ENCODE assay signal across 1 cellular context in the genomic region with DNA sequence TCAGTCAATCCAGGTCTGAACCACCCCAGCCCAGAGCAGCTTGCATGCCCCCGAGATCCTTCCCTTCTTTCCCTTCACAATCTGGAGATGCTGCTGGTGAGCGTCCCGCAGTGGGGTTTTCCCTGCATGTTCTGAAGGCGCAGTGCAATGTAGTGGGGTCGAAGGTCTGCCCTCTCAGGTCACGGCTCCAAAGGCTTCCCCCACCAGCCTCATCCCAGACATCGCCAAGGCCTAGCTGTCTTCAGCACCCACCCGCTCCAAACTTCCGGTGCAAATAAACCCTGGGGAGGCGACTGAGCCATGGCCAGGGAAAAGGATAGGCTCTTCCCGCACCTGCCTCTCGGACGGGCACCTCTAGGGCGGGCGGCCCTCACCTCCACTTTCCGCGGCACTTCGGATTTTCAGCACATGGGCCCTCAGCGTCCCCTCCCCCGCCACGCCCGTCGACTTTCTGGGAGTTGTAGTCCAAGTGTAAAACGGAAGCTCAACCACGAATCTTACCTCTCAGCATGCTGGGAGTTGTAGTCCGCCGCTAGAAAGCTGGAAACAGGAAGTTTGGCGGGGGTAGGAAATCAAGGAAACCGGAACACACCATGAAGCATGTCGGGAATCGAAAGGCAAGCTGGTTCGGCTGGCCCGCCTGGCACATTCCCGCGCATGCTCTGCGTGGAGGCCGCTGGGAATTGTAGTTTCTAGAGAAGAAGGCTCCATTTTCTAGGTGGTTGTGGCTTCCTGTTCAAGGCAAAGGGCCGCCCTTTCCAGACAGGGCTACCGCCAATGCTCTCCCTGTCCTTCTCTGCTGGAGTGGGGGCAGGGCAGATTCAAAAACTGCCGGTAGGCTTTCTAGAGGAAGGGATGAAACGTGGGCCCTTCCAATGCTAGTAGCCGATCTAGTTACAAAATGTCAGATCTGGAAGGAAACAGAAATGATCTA.
A peak's percentile ranks its signal among the peaks of the same experiment; 100 is the strongest.
TF ChIP-seq lines count a peak whose summit lies in the region.

A gene (minus strand): TSS at position 410 of the 934 bp plus-strand sequence. CDS start 2,384 bp downstream, outside the sequence.

TF ChIP-seq in K562, 482 proteins besides CTCF, POLR2A, EP300 and RAD21 (continued from another document and continues in another):
- TF ChIP-seq NR4A1 (CRISPR knock-in tag; IDR thresholded peaks at IDR 0.05) (no peak), NR4A1 (tag; IDR thresholded peaks at IDR 0.05) (no peak; the same call in 1 of the 2 replicates), GTF2E2 (tag; IDR thresholded peaks at IDR 0.05) (no peak), RBM34 (IDR thresholded peaks at IDR 0.05; ENCODE audit: borderline replicate concordance, insufficient read depth, low read length) (no peak), ATF1 (CRISPR knock-in tag; IDR thresholded peaks at IDR 0.05) (no peak), ATF1 (tag; IDR thresholded peaks at IDR 0.05) (peak; percentile 86), KLF1 (tag; IDR thresholded peaks at IDR 0.05) (peak; percentile 79), CXXC5 (CRISPR knock-in tag; IDR thresholded peaks at IDR 0.05) (peak; percentile 89), RFX1 (IDR thresholded peaks at IDR 0.05) (no peak), NR2F6 (CRISPR knock-in tag; IDR thresholded peaks at IDR 0.05) (0 out of 2 replicates have a peak, but pooled peaks have one; percentile 4), ZNF324 (CRISPR knock-in tag; IDR thresholded peaks at IDR 0.05) (no peak), TAF1 (IDR thresholded peaks at IDR 0.05; ENCODE audit: control insufficient read depth, extremely low read depth, insufficient read depth, low read length, severe bottlenecking) (peak; percentile 66), PRPF4 (IDR thresholded peaks at IDR 0.05; ENCODE audit: insufficient read depth, low read depth, low read length, poor library complexity, severe bottlenecking) (no peak), FOXM1 (IDR thresholded peaks at IDR 0.05; ENCODE audit: low read depth) (no peak), FOXM1 (CRISPR knock-in tag; IDR thresholded peaks at IDR 0.05; ENCODE audit: low read depth) (peak; percentile 95; the same call in 1 of the 2 replicates), SMAD3 (CRISPR knock-in tag; conservative IDR thresholded peaks at IDR 0.05) (no peak), BRCA1 (IDR thresholded peaks at IDR 0.05) (no peak), BRCA1 (CRISPR knock-in tag; IDR thresholded peaks at IDR 0.05) (0 out of 2 replicates have a peak, but pooled peaks have one; percentile 55), EP400 (IDR thresholded peaks at IDR 0.05) (peak; percentile 98), NELFE (IDR thresholded peaks at IDR 0.05; ENCODE audit: insufficient read depth, insufficient read length) (no peak), ETS2 (tag; IDR thresholded peaks at IDR 0.05; ENCODE audit: borderline replicate concordance, poor library complexity, severe bottlenecking) (no peak), BACH1 (tag; IDR thresholded peaks at IDR 0.05) (peak; percentile 42; the same call in 1 of the 2 replicates), ZNF778 (CRISPR knock-in tag; IDR thresholded peaks at IDR 0.05) (no peak), TEAD2 (tag; IDR thresholded peaks at IDR 0.05) (no peak), IRF2 (CRISPR knock-in tag; IDR thresholded peaks at IDR 0.05) (no peak), PTTG1 (tag; IDR thresholded peaks at IDR 0.05; ENCODE audit: low read depth) (no peak)
- TF ChIP-seq, protein P1, sequence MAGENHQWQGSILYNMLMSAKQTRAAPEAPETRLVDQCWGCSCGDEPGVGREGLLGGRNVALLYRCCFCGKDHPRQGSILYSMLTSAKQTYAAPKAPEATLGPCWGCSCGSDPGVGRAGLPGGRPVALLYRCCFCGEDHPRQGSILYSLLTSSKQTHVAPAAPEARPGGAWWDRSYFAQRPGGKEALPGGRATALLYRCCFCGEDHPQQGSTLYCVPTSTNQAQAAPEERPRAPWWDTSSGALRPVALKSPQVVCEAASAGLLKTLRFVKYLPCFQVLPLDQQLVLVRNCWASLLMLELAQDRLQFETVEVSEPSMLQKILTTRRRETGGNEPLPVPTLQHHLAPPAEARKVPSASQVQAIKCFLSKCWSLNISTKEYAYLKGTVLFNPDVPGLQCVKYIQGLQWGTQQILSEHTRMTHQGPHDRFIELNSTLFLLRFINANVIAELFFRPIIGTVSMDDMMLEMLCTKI (IDR thresholded peaks at IDR 0.05; ENCODE audit: partially characterized antibody): no peak
- TF ChIP-seq, protein P2, sequence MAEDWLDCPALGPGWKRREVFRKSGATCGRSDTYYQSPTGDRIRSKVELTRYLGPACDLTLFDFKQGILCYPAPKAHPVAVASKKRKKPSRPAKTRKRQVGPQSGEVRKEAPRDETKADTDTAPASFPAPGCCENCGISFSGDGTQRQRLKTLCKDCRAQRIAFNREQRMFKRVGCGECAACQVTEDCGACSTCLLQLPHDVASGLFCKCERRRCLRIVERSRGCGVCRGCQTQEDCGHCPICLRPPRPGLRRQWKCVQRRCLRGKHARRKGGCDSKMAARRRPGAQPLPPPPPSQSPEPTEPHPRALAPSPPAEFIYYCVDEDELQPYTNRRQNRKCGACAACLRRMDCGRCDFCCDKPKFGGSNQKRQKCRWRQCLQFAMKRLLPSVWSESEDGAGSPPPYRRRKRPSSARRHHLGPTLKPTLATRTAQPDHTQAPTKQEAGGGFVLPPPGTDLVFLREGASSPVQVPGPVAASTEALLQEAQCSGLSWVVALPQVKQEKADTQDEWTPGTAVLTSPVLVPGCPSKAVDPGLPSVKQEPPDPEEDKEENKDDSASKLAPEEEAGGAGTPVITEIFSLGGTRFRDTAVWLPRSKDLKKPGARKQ (CRISPR knock-in tag; IDR thresholded peaks at IDR 0.05): no peak
- TF ChIP-seq, protein P3, sequence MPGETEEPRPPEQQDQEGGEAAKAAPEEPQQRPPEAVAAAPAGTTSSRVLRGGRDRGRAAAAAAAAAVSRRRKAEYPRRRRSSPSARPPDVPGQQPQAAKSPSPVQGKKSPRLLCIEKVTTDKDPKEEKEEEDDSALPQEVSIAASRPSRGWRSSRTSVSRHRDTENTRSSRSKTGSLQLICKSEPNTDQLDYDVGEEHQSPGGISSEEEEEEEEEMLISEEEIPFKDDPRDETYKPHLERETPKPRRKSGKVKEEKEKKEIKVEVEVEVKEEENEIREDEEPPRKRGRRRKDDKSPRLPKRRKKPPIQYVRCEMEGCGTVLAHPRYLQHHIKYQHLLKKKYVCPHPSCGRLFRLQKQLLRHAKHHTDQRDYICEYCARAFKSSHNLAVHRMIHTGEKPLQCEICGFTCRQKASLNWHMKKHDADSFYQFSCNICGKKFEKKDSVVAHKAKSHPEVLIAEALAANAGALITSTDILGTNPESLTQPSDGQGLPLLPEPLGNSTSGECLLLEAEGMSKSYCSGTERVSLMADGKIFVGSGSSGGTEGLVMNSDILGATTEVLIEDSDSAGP (CRISPR knock-in tag; IDR thresholded peaks at IDR 0.05): no peak
- TF ChIP-seq, protein P4, sequence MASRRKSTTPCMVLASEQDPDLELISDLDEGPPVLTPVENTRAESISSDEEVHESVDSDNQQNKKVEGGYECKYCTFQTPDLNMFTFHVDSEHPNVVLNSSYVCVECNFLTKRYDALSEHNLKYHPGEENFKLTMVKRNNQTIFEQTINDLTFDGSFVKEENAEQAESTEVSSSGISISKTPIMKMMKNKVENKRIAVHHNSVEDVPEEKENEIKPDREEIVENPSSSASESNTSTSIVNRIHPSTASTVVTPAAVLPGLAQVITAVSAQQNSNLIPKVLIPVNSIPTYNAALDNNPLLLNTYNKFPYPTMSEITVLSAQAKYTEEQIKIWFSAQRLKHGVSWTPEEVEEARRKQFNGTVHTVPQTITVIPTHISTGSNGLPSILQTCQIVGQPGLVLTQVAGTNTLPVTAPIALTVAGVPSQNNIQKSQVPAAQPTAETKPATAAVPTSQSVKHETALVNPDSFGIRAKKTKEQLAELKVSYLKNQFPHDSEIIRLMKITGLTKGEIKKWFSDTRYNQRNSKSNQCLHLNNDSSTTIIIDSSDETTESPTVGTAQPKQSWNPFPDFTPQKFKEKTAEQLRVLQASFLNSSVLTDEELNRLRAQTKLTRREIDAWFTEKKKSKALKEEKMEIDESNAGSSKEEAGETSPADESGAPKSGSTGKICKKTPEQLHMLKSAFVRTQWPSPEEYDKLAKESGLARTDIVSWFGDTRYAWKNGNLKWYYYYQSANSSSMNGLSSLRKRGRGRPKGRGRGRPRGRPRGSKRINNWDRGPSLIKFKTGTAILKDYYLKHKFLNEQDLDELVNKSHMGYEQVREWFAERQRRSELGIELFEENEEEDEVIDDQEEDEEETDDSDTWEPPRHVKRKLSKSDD (conservative IDR thresholded peaks at IDR 0.05; ENCODE audit: low read length): no peak
- TF ChIP-seq, protein P5, sequence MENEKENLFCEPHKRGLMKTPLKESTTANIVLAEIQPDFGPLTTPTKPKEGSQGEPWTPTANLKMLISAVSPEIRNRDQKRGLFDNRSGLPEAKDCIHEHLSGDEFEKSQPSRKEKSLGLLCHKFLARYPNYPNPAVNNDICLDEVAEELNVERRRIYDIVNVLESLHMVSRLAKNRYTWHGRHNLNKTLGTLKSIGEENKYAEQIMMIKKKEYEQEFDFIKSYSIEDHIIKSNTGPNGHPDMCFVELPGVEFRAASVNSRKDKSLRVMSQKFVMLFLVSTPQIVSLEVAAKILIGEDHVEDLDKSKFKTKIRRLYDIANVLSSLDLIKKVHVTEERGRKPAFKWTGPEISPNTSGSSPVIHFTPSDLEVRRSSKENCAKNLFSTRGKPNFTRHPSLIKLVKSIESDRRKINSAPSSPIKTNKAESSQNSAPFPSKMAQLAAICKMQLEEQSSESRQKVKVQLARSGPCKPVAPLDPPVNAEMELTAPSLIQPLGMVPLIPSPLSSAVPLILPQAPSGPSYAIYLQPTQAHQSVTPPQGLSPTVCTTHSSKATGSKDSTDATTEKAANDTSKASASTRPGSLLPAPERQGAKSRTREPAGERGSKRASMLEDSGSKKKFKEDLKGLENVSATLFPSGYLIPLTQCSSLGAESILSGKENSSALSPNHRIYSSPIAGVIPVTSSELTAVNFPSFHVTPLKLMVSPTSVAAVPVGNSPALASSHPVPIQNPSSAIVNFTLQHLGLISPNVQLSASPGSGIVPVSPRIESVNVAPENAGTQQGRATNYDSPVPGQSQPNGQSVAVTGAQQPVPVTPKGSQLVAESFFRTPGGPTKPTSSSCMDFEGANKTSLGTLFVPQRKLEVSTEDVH (IDR thresholded peaks at IDR 0.05; ENCODE audit: low read depth, partially characterized antibody): peak; percentile 95
- TF ChIP-seq, protein P6, sequence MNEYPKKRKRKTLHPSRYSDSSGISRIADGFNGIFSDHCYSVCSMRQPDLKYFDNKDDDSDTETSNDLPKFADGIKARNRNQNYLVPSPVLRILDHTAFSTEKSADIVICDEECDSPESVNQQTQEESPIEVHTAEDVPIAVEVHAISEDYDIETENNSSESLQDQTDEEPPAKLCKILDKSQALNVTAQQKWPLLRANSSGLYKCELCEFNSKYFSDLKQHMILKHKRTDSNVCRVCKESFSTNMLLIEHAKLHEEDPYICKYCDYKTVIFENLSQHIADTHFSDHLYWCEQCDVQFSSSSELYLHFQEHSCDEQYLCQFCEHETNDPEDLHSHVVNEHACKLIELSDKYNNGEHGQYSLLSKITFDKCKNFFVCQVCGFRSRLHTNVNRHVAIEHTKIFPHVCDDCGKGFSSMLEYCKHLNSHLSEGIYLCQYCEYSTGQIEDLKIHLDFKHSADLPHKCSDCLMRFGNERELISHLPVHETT (CRISPR knock-in tag; conservative IDR thresholded peaks at IDR 0.05 in 1 of 2, IDR thresholded peaks at IDR 0.05 in 1 of 2): peak in 1 of 2 experiments; percentile 85; a peak in 2 of 4 replicates
- TF ChIP-seq, protein P7, sequence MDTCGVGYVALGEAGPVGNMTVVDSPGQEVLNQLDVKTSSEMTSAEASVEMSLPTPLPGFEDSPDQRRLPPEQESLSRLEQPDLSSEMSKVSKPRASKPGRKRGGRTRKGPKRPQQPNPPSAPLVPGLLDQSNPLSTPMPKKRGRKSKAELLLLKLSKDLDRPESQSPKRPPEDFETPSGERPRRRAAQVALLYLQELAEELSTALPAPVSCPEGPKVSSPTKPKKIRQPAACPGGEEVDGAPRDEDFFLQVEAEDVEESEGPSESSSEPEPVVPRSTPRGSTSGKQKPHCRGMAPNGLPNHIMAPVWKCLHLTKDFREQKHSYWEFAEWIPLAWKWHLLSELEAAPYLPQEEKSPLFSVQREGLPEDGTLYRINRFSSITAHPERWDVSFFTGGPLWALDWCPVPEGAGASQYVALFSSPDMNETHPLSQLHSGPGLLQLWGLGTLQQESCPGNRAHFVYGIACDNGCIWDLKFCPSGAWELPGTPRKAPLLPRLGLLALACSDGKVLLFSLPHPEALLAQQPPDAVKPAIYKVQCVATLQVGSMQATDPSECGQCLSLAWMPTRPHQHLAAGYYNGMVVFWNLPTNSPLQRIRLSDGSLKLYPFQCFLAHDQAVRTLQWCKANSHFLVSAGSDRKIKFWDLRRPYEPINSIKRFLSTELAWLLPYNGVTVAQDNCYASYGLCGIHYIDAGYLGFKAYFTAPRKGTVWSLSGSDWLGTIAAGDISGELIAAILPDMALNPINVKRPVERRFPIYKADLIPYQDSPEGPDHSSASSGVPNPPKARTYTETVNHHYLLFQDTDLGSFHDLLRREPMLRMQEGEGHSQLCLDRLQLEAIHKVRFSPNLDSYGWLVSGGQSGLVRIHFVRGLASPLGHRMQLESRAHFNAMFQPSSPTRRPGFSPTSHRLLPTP (IDR thresholded peaks at IDR 0.05; ENCODE audit: borderline replicate concordance, extremely low read depth, insufficient read length): no peak
- TF ChIP-seq, protein P8, sequence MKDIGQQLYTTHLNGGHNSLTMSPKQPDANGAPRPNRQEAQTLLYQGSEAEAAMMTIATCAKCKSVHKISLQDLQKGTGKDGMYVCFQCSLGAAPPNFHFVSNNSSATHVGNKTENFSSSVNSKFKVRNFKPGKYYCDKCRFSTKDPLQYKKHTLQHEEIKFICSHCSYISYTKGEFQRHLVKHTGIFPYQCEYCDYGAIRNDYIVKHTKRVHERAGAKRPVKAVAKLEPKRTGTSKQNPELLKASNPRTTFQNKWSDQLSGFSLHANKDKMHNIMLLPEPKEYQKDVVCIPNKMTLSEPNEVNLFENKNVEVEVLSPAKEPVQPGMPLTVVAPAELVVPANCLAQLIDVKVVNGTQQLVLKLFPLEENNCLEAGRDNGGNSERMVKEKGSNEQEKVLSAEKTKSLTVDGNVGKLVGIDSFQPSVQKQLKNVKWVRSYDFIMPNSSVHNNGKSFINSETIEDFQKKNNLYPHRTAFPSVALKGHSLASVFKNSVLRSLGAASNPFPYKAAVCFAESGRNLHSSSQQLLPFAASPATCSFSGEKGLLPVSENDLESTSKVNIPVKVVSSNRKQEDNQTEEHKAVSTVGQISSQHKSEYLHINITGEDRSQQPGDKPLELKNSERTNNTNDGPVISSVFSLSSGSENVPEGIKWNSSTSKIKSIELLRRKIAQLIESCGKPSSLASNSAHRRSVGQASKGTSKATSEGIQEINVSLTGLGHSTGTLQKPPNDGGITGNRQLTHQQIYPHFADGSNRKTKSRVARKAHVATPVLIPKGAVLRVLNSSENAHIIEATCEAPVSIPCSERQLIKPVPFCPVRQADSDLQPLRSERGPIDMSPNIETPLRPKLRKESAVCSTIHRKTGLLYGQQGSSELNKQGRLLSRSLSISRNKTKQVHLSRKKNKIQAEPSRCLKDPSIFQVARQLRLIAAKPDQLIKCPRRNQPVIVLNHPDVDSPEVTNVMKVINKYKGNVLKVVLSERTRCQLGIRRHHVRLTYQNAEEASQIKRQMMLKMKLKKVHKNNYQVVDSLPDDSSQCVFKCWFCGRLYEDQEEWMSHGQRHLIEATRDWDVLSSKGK (CRISPR knock-in tag; IDR thresholded peaks at IDR 0.05): no peak
- TF ChIP-seq, protein P9, sequence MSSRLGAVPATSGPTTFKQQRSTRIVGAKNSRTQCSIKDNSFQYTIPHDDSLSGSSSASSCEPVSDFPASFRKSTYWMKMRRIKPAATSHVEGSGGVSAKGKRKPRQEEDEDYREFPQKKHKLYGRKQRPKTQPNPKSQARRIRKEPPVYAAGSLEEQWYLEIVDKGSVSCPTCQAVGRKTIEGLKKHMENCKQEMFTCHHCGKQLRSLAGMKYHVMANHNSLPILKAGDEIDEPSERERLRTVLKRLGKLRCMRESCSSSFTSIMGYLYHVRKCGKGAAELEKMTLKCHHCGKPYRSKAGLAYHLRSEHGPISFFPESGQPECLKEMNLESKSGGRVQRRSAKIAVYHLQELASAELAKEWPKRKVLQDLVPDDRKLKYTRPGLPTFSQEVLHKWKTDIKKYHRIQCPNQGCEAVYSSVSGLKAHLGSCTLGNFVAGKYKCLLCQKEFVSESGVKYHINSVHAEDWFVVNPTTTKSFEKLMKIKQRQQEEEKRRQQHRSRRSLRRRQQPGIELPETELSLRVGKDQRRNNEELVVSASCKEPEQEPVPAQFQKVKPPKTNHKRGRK (tag; IDR thresholded peaks at IDR 0.05): no peak
